In the genomic region with DNA sequence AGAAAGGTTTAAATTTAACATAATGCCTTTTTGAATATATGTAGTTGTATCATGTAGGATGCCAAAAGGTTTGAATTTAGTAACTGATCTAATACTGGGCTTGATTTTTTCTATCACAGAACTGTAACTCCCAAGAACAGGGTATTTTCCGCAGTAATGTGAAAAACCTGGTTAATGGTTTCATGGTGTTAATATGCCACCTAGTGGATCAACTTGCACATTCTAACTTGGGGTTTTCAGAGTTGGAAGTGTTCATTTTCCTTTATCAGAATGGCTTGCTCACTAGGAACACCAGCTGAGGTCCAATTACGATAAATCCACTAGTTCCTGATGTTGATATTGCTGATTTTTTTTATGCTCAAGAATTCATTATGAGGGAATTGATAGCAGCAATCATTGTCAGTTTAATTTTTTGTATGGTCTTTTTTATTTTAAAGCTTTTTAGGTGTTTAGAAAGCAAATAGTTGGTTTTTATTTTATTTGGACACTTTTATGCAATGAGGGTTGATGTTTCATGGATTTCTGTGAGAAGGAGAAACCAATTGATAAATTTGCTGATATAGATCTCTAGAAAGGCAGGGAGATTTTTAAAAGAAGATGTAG, we compare ENCODE assay signal across 8 cellular contexts.
A peak's percentile ranks its signal among the peaks of the same experiment; 100 is the strongest.
DNase-seq lines count a peak whose midpoint lies in the region; ATAC-seq and TF ChIP-seq lines count a peak whose summit lies in the region.

No MANE protein-coding gene starts in this region.

- H3K36me3 ChIP-seq in liver (ENCODE audit: control insufficient read depth in 4 of 4, insufficient read depth in 3 of 4, low read depth in 1 of 4, low read length in 3 of 4) (no peaks in the 10 kb centered on the region), vagina (peaks cover 0 to 4% of the 10 kb centered on the region in 2 donors)

- H3K9ac ChIP-seq in liver (ENCODE audit: low read depth in 1 of 2, low read length in 2 of 2) = no peak overlapping the region

- no peaks in the 10 kb centered on the region for H3K27me3 ChIP-seq in HL-60 (ENCODE audit: insufficient read depth, poor library complexity, severe bottlenecking)
- H3K27me3 ChIP-seq in liver (ENCODE audit: control insufficient read depth in 4 of 4, insufficient read depth in 4 of 4, low read length in 3 of 4) = peaks cover 0 to 6% (median 0%) of the 10 kb centered on the region in 4 donors
- no peaks in the 10 kb centered on the region for H3K27me3 ChIP-seq in vagina

- H3K27ac ChIP-seq in HL-60 (replicated peaks) (no peak overlapping the region), liver (ENCODE audit: low read depth in 1 of 2, low read length in 2 of 2) (no peak overlapping the region), vagina (no peak overlapping the region)

- no peak for TF ChIP-seq POLR2A in vagina (IDR thresholded peaks at IDR 0.05)

- H3K4me1 ChIP-seq in liver (ENCODE audit: control insufficient read depth in 4 of 4, insufficient read depth in 4 of 4, low read length in 3 of 4) = no peaks in the 10 kb centered on the region
- H3K4me1 ChIP-seq in vagina = no peaks in the 10 kb centered on the region

- H3K9me3 ChIP-seq in liver (ENCODE audit: control insufficient read depth in 4 of 4, low read length in 3 of 4) (no peaks in the 10 kb centered on the region), vagina (no peaks in the 10 kb centered on the region)

- peak; percentile 77 for ATAC-seq in GM19351 (IDR thresholded peaks at IDR 0.05; ENCODE audit: unreplicated experiment)

- 6% methylated on average over 2 of the region's 2 CpGs for WGBS in liver

- TF ChIP-seq RAD21 in liver (IDR thresholded peaks at IDR 0.05) = peak; percentile 94 to 96

- in situ Hi-C loops in Caki2 (cut with HindIII; ENCODE audit: low pct_unique_long_range_greater_than_20kb, low sequenced_read_pairs) = no loop called here

- intact Hi-C loops in vagina (cut with DNase I) = loop anchor here (10.0 kb wide), 1 partner anchor 371 kb away; no protein-coding TSS in a partner anchor

- peak; percentile 46 for TF ChIP-seq CTCF in HL-60 (IDR thresholded peaks at IDR 0.05; ENCODE audit: insufficient read depth, low read length)
- TF ChIP-seq CTCF in liver (IDR thresholded peaks at IDR 0.05; ENCODE audit: low read depth, low read length, missing input control) = peak; percentile 71
- peak; percentile 30 to 86 (median 74) for TF ChIP-seq CTCF in vagina (IDR thresholded peaks at IDR 0.05)

- H3K4me3 ChIP-seq in HL-60 (replicated peaks; ENCODE audit: insufficient read depth, low read length) = no peak overlapping the region
- H3K4me3 ChIP-seq in liver (ENCODE audit: low read depth in 1 of 3, low read length in 3 of 3) = no peak overlapping the region
- H3K4me3 ChIP-seq in vagina = no peak overlapping the region

- DNase-seq in Caki2 (ENCODE audit: low read depth) (peak; percentile 42), HL-60 (ENCODE audit: low read depth in 1 of 2, low spot score in 1 of 2) (peak in 1 of 2 experiments; percentile 39), NCI-H82 treated with DMSO at 0.1 percent for 48 hours (lab: John Stamatoyannopoulos, UW; ENCODE audit: unreplicated experiment) (peak; percentile 60), vagina (ENCODE audit: extremely low spot score in 2 of 2) (no peak)
- peak; percentile 6 for DNase-seq in central memory CD4-positive, alpha-beta T cell
- no peak for DNase-seq in activated CD4-positive, alpha-beta T cell treated with anti-CD3 and anti-CD28 coated beads, Interleukin-2, amount 50 U/mL, for 48 hours

TF ChIP-seq in liver, 16 proteins besides CTCF, POLR2A, EP300 and RAD21:
- TF ChIP-seq FOXA2 (IDR thresholded peaks at IDR 0.05) = no peak
- TF ChIP-seq, protein P1, sequence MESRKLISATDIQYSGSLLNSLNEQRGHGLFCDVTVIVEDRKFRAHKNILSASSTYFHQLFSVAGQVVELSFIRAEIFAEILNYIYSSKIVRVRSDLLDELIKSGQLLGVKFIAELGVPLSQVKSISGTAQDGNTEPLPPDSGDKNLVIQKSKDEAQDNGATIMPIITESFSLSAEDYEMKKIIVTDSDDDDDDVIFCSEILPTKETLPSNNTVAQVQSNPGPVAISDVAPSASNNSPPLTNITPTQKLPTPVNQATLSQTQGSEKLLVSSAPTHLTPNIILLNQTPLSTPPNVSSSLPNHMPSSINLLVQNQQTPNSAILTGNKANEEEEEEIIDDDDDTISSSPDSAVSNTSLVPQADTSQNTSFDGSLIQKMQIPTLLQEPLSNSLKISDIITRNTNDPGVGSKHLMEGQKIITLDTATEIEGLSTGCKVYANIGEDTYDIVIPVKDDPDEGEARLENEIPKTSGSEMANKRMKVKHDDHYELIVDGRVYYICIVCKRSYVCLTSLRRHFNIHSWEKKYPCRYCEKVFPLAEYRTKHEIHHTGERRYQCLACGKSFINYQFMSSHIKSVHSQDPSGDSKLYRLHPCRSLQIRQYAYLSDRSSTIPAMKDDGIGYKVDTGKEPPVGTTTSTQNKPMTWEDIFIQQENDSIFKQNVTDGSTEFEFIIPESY (IDR thresholded peaks at IDR 0.05) = no peak
- TF ChIP-seq SP1 (IDR thresholded peaks at IDR 0.05) = no peak
- TF ChIP-seq FOXA1 (IDR thresholded peaks at IDR 0.05) = no peak
- TF ChIP-seq, protein P2, sequence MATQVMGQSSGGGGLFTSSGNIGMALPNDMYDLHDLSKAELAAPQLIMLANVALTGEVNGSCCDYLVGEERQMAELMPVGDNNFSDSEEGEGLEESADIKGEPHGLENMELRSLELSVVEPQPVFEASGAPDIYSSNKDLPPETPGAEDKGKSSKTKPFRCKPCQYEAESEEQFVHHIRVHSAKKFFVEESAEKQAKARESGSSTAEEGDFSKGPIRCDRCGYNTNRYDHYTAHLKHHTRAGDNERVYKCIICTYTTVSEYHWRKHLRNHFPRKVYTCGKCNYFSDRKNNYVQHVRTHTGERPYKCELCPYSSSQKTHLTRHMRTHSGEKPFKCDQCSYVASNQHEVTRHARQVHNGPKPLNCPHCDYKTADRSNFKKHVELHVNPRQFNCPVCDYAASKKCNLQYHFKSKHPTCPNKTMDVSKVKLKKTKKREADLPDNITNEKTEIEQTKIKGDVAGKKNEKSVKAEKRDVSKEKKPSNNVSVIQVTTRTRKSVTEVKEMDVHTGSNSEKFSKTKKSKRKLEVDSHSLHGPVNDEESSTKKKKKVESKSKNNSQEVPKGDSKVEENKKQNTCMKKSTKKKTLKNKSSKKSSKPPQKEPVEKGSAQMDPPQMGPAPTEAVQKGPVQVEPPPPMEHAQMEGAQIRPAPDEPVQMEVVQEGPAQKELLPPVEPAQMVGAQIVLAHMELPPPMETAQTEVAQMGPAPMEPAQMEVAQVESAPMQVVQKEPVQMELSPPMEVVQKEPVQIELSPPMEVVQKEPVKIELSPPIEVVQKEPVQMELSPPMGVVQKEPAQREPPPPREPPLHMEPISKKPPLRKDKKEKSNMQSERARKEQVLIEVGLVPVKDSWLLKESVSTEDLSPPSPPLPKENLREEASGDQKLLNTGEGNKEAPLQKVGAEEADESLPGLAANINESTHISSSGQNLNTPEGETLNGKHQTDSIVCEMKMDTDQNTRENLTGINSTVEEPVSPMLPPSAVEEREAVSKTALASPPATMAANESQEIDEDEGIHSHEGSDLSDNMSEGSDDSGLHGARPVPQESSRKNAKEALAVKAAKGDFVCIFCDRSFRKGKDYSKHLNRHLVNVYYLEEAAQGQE (IDR thresholded peaks at IDR 0.05) = no peak
- TF ChIP-seq, protein P3, sequence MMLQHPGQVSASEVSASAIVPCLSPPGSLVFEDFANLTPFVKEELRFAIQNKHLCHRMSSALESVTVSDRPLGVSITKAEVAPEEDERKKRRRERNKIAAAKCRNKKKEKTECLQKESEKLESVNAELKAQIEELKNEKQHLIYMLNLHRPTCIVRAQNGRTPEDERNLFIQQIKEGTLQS (IDR thresholded peaks at IDR 0.05) = no peak
- TF ChIP-seq YY1 (IDR thresholded peaks at IDR 0.05) = no peak
- TF ChIP-seq NR2F2 (IDR thresholded peaks at IDR 0.05) = no peak

Comparison
In these comparisons a context has a peak if more than half of its experiments do, and no peak if none do; other contexts are left out.
1. DNase-seq: peak in Caki2 (single experiment), NCI-H82 treated with DMSO at 0.1 percent for 48 hours (single experiment) and central memory CD4-positive, alpha-beta T cell (single experiment); none in vagina (0 of 2) and activated CD4-positive, alpha-beta T cell treated with anti-CD3 and anti-CD28 coated beads, Interleukin-2, amount 50 U/mL, for 48 hours (0 of 2).
2. Peak in every context shown above with its lines, with median percentiles within 50 percentile points of each other: CTCF ChIP-seq.